In genomic region chr16:88078111-88078775, GRCh38 we compare ENCODE assay signal across 30 cellular contexts.
DNase-seq lines count a peak whose midpoint lies in the region; ATAC-seq and TF ChIP-seq lines count a peak whose summit lies in the region.
"Had no signal": no experiment of that assay in that cellular context is flagged by ENCODE, and none has a peak within 500 bp of the region (broad histone marks: within the 10 kb centered on the region; RNA-seq: fewer than 3 reads in every experiment).

No MANE protein-coding gene starts in this region.

- peaks cover 60% of the 10 kb centered on the region for H3K36me3 Mint-ChIP-seq in stimulated activated memory B cell treated with anti-CD40 and anti-IgM and Interleukin-4, amounts not matched to agents 10 μg/mL and 1 μg/mL and 100 μg/mL, for 72 hours

- no peaks in the 10 kb centered on the region for H3K27me3 Mint-ChIP-seq in stimulated activated memory B cell treated with anti-CD40 and anti-IgM and Interleukin-4, amounts not matched to agents 10 μg/mL and 1 μg/mL and 100 μg/mL, for 72 hours
- H3K27me3 Mint-ChIP-seq: activated CD4-positive, alpha-beta T cell treated with anti-CD3 and anti-CD28 coated beads for 36 hours; activated naive CD8-positive, alpha-beta T cell treated with anti-CD3 and anti-CD28 coated beads for 36 hours; CD8-positive, alpha-beta memory T cell; type B pancreatic cell had no signal

- peak; percentile 92 for DNase-seq in cerebellar cortex (ENCODE audit: low spot score)
- DNase-seq in lower lobe of right lung = peak; percentile 16
- no peak for DNase-seq in NCI-H82 (lab: John Stamatoyannopoulos, UW)
- DNase-seq: activated CD4-positive, alpha-beta T cell treated with anti-CD3 and anti-CD28 coated beads for 36 hours; activated effector memory CD4-positive, alpha-beta T cell treated with Interleukin-2 at 50 U/mL for 16 hours; activated naive CD8-positive, alpha-beta T cell treated with anti-CD3 and anti-CD28 coated beads for 36 hours; activated T-cell treated with anti-CD3 and anti-CD28 coated beads for 4 hours; central memory CD4-positive, alpha-beta T cell; DMS153; GOT3; HFFc6; Kasumi-1; NCI-H1436; NCI-H2081 treated with DMSO at 0.1 percent for 48 hours; NCI-H446; NCI-H774; stimulated activated CD4-positive, alpha-beta T cell treated with anti-CD3 and anti-CD28 coated beads, Interleukin-1b, Interleukin-23, amount 100 ng/mL, for 48 hours had no signal

- no peaks in the 10 kb centered on the region for H3K27me3 ChIP-seq in lower lobe of right lung (ENCODE audit: low read depth)
- H3K27me3 ChIP-seq: ascending aorta, dorsolateral prefrontal cortex, gastroesophageal sphincter, SJSA1 had no signal

- peak overlapping the region; percentile 97 for H3K27ac ChIP-seq in C4-2B
- H3K27ac ChIP-seq in lower lobe of right lung = no peak overlapping the region
- H3K27ac ChIP-seq: ascending aorta, gastroesophageal sphincter, HL-60, parathyroid adenoma, SJSA1 had no signal

- intact Hi-C loops in lower lobe of right lung (cut with DNase I) = no loop called here

- H3K9me3 Mint-ChIP-seq in stimulated activated memory B cell treated with anti-CD40 and anti-IgM and Interleukin-4, amounts not matched to agents 10 μg/mL and 1 μg/mL and 100 μg/mL, for 72 hours = no peaks in the 10 kb centered on the region
- H3K9me3 Mint-ChIP-seq: activated naive CD8-positive, alpha-beta T cell treated with anti-CD3 and anti-CD28 coated beads for 36 hours; CD8-positive, alpha-beta memory T cell had no signal

- TF ChIP-seq CTCF in C4-2B (conservative IDR thresholded peaks at IDR 0.05) = no peak
- no peak for TF ChIP-seq CTCF in lower lobe of right lung (IDR thresholded peaks at IDR 0.05)

- H3K4me1 ChIP-seq in lower lobe of right lung = no peaks in the 10 kb centered on the region
- H3K4me1 ChIP-seq: ascending aorta, gastroesophageal sphincter, parathyroid adenoma had no signal

- H3K4me1 Mint-ChIP-seq in stimulated activated memory B cell treated with anti-CD40 and anti-IgM and Interleukin-4, amounts not matched to agents 10 μg/mL and 1 μg/mL and 100 μg/mL, for 72 hours = peaks cover 5% of the 10 kb centered on the region
- H3K4me1 Mint-ChIP-seq: activated CD4-positive, alpha-beta T cell treated with anti-CD3 and anti-CD28 coated beads for 36 hours; activated naive CD8-positive, alpha-beta T cell treated with anti-CD3 and anti-CD28 coated beads for 36 hours; CD8-positive, alpha-beta memory T cell had no signal

- peaks cover 34% of the 10 kb centered on the region for H3K36me3 ChIP-seq in lower lobe of right lung

- peak overlapping the region; percentile 47 for H3K27ac Mint-ChIP-seq in stimulated activated memory B cell treated with anti-CD40 and anti-IgM and Interleukin-4, amounts not matched to agents 10 μg/mL and 1 μg/mL and 100 μg/mL, for 72 hours
- H3K27ac Mint-ChIP-seq: activated CD4-positive, alpha-beta T cell treated with anti-CD3 and anti-CD28 coated beads for 36 hours; activated naive CD8-positive, alpha-beta T cell treated with anti-CD3 and anti-CD28 coated beads for 36 hours; CD8-positive, alpha-beta memory T cell; HFFc6; nephron; type B pancreatic cell had no signal

- no peak overlapping the region for H3K4me3 Mint-ChIP-seq in stimulated activated memory B cell treated with anti-CD40 and anti-IgM and Interleukin-4, amounts not matched to agents 10 μg/mL and 1 μg/mL and 100 μg/mL, for 72 hours
- H3K4me3 Mint-ChIP-seq: activated CD4-positive, alpha-beta T cell treated with anti-CD3 and anti-CD28 coated beads for 36 hours; activated naive CD8-positive, alpha-beta T cell treated with anti-CD3 and anti-CD28 coated beads for 36 hours; CD8-positive, alpha-beta memory T cell; HFFc6; nephron; type B pancreatic cell had no signal

- H3K4me3 ChIP-seq in lower lobe of right lung = no peak overlapping the region
- H3K4me3 ChIP-seq: ascending aorta, dorsolateral prefrontal cortex, gastroesophageal sphincter, SJSA1 had no signal

- H3K9me3 ChIP-seq in lower lobe of right lung = no peaks in the 10 kb centered on the region
- H3K9me3 ChIP-seq: ascending aorta, gastroesophageal sphincter had no signal

- no peak for ATAC-seq in lower lobe of right lung
- no peak for ATAC-seq in stimulated activated memory B cell treated with anti-CD40 and anti-IgM and Interleukin-4, amounts not matched to agents 10 μg/mL and 1 μg/mL and 100 μg/mL, for 72 hours
- no peak for ATAC-seq in HG03342 (IDR thresholded peaks at IDR 0.05; ENCODE audit: unreplicated experiment)
- no peak for ATAC-seq in HG03571 (IDR thresholded peaks at IDR 0.05; ENCODE audit: unreplicated experiment)
- ATAC-seq: activated CD4-positive, alpha-beta T cell treated with anti-CD3 and anti-CD28 coated beads for 36 hours; gastroesophageal sphincter had no signal
